In the genomic region with DNA sequence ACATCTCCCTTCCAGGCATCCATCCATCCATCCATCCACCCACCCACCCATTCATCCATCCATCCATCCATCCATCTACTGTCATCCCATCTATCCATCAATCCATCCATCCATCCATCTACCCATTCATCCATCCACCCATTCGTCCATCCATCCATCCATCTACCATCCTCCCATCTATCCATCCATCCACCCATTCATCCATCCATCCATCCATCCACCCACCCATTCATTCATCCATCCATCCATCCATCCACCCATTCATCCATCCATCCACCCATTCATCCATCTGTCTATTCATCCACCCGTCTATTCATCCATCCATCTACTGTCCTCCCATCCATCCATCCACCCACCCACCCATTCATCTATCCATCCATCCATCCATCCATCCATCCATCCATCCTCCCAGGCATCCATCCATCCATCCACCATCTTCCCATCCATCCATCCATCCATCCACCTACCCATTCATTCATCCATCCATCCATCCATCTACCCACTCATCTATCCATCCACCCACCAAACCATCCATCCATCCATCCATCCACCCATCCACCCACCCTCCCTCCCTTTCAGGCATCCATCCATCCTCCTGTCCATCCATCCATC, we compare ENCODE assay signal across 24 cellular contexts.
"Had no signal": no experiment of that assay in that cellular context is flagged by ENCODE, and none has a peak within 500 bp of the region (broad histone marks: within the 10 kb centered on the region; RNA-seq: fewer than 3 reads in every experiment).

No MANE protein-coding gene starts in this region.

- H3K36me3 ChIP-seq: neural progenitor cell, neutrophil, ovary, right atrium auricular region, right lobe of liver, upper lobe of right lung had no signal

- H3K9ac ChIP-seq: neural progenitor cell had no signal

- H3K4me2 ChIP-seq: neural progenitor cell, smooth muscle cell had no signal

- H3K4me3 ChIP-seq: left ventricle myocardium inferior, lung, neural progenitor cell, ovary, right atrium auricular region, right lobe of liver, smooth muscle cell, suprapubic skin, thoracic aorta, tibial artery, upper lobe of right lung had no signal

- H3K27ac Mint-ChIP-seq: mesothelial cell of epicardium; nephron progenitor cell; neural progenitor cell; progenitor cell of endocrine pancreas; stimulated activated naive CD8-positive, alpha-beta T cell treated with anti-CD3 and anti-CD28 coated beads, Interleukin-15, Interleukin-2, amounts not matched to agents 100 ng/mL and 50 ng/mL, for 24 hours had no signal

- DNase-seq: hypothalamus; mesendoderm; naive thymus-derived CD4-positive, alpha-beta T cell; nephron progenitor cell; occipital lobe; stimulated activated CD4-positive, alpha-beta T cell treated with anti-CD3 and anti-CD28 coated beads, Interleukin-1b, Interleukin-23, amount 100 ng/mL, for 48 hours; stimulated activated CD4-positive, alpha-beta T cell treated with anti-CD3 and anti-CD28 coated beads, Interleukin-2, amount 100 ng/mL, for 48 hours; stimulated activated CD4-positive, alpha-beta T cell treated with anti-CD3 and anti-CD28 coated beads, Interleukin-4, amount 100 ng/mL, for 4 hours; stimulated activated naive CD4-positive, alpha-beta T cell had no signal

- H3K36me3 Mint-ChIP-seq: mesothelial cell of epicardium; naive thymus-derived CD4-positive, alpha-beta T cell had no signal

- H3K9me3 ChIP-seq: left ventricle myocardium inferior, neutrophil, ovary, right atrium auricular region, right lobe of liver, suprapubic skin, thoracic aorta, tibial artery, upper lobe of right lung had no signal

- H2AFZ ChIP-seq: neural progenitor cell had no signal

- H3K27me3 Mint-ChIP-seq: naive thymus-derived CD4-positive, alpha-beta T cell; stimulated activated naive CD8-positive, alpha-beta T cell treated with anti-CD3 and anti-CD28 coated beads, Interleukin-15, Interleukin-2, amounts not matched to agents 100 ng/mL and 50 ng/mL, for 24 hours had no signal

- H3K27ac ChIP-seq: left ventricle myocardium inferior, neural progenitor cell, neutrophil, ovary, right atrium auricular region, right lobe of liver, thoracic aorta, tibial artery, upper lobe of right lung had no signal

- H3K4me1 Mint-ChIP-seq: mesothelial cell of epicardium had no signal

- H3K4me3 Mint-ChIP-seq: mesothelial cell of epicardium; nephron progenitor cell; neural progenitor cell; stimulated activated naive CD8-positive, alpha-beta T cell treated with anti-CD3 and anti-CD28 coated beads, Interleukin-15, Interleukin-2, amounts not matched to agents 100 ng/mL and 50 ng/mL, for 24 hours had no signal

- H3K27me3 ChIP-seq: neural progenitor cell, neutrophil, ovary, right atrium auricular region, right lobe of liver, suprapubic skin, tibial artery, upper lobe of right lung had no signal

- ATAC-seq: naive thymus-derived CD4-positive, alpha-beta T cell; right lobe of liver; upper lobe of right lung had no signal

- H3K4me1 ChIP-seq: right lobe of liver had no signal

- H3K9me3 Mint-ChIP-seq: mesothelial cell of epicardium; nephron progenitor cell; neural progenitor cell; stimulated activated naive CD8-positive, alpha-beta T cell treated with anti-CD3 and anti-CD28 coated beads, Interleukin-15, Interleukin-2, amounts not matched to agents 100 ng/mL and 50 ng/mL, for 24 hours had no signal
